Comparison of ENCODE assay signal across 26 cellular contexts in genomic region chr4:59956366-59956765, GRCh38.
"Had no signal": no experiment of that assay in that cellular context is flagged by ENCODE, and none has a peak within 500 bp of the region (broad histone marks: within the 10 kb centered on the region; RNA-seq: fewer than 3 reads in every experiment).

No MANE protein-coding gene starts in this region.

- H3K36me3 ChIP-seq: left ventricle myocardium inferior, pancreas, prostate gland, suprapubic skin, thoracic aorta, tibial artery, vagina had no signal

- ATAC-seq: left colon; naive thymus-derived CD8-positive, alpha-beta T cell; pancreas; right cardiac atrium; sciatic nerve; stimulated activated effector memory CD8-positive, alpha-beta T cell treated with anti-CD3 and anti-CD28 coated beads, Interleukin-12 subunit alpha, Interleukin-12 subunit beta, amount 100 ng/mL, for 72 hours had no signal

- DNase-seq: hippocampal formation; immature natural killer cell; kidney; left colon; left ventricle myocardium inferior; mammary epithelial cell; mesenchymal stem cell; naive thymus-derived CD8-positive, alpha-beta T cell; nucleus accumbens; pancreas; posterior cingulate gyrus; retina; right cardiac atrium; stimulated activated CD4-positive, alpha-beta T cell treated with anti-CD3 and anti-CD28 coated beads, Interleukin-12 subunit alpha, Interleukin-12 subunit beta, amount 100 ng/mL, for 4 hours; stimulated activated CD4-positive, alpha-beta T cell treated with anti-CD3 and anti-CD28 coated beads, Interleukin-15, amount 100 ng/mL, for 24 hours; stimulated activated CD4-positive, alpha-beta T cell treated with anti-CD3 and anti-CD28 coated beads, Interleukin-2, amount 100 ng/mL, for 24 hours; stimulated activated CD4-positive, alpha-beta T cell treated with anti-CD3 and anti-CD28 coated beads, Interleukin-4, amount 100 ng/mL, for 24 hours; stimulated activated naive CD4-positive, alpha-beta T cell; tibial artery had no signal

- H3K27me3 ChIP-seq: pancreas, suprapubic skin, tibial artery, vagina had no signal

- H3K27ac ChIP-seq: left ventricle myocardium inferior, pancreas, prostate gland, skin epidermis, suprapubic skin, thoracic aorta, tibial artery, vagina had no signal

- H3K9me3 ChIP-seq: left ventricle myocardium inferior, pancreas, prostate gland, suprapubic skin, thoracic aorta, tibial artery, vagina had no signal

- H3K4me1 ChIP-seq: pancreas, prostate gland, suprapubic skin, tibial artery, vagina had no signal

- H3K4me3 ChIP-seq: left ventricle myocardium inferior, pancreas, prostate gland, skin epidermis, suprapubic skin, thoracic aorta, tibial artery, vagina had no signal
